In genomic region chr17:32488604-32489180, GRCh38 we compare ENCODE assay signal across 12 cellular contexts. TPM values are rescaled to one million over a fixed set of nuclear protein-coding genes. Genes with fewer than 3 reads are reported as not detected.
DNase-seq lines count a peak whose midpoint lies in the region; ATAC-seq and TF ChIP-seq lines count a peak whose summit lies in the region.
"Had no signal": no experiment of that assay in that cellular context is flagged by ENCODE, and none has a peak within 500 bp of the region (broad histone marks: within the 10 kb centered on the region; RNA-seq: fewer than 3 reads in every experiment).

No MANE protein-coding gene starts in this region.

- H3K9me3 ChIP-seq in Caco-2: no peaks in the 10 kb centered on the region
- H3K9me3 ChIP-seq: Peyer's patch had no signal

- H3K4me3 Mint-ChIP-seq in Caco-2 (ENCODE audit: unreplicated experiment): peak overlapping the region; percentile 88
- peak overlapping the region; percentile 79; the same call in 1 of the 2 replicates for H3K4me3 Mint-ChIP-seq in HFFc6
- H3K4me3 Mint-ChIP-seq in brain: peak overlapping the region; percentile 93 to 100 (median 96)
- peak overlapping the region; percentile 72 for H3K4me3 Mint-ChIP-seq in natural killer cell treated with Interleukin-12 subunit alpha and Interleukin-12 subunit beta and Interleukin-15 and Interleukin-18, amount 100 ng/mL, for 72 hours

- H3K27me3 Mint-ChIP-seq in Caco-2 (ENCODE audit: insufficient read depth, unreplicated experiment): no peaks in the 10 kb centered on the region
- H3K27me3 Mint-ChIP-seq in HFFc6 (ENCODE audit: insufficient read depth): peaks cover 4% of the 10 kb centered on the region; the same call in 1 of the 2 replicates
- H3K27me3 Mint-ChIP-seq in brain: peaks cover 5% of the 10 kb centered on the region
- no peaks in the 10 kb centered on the region for H3K27me3 Mint-ChIP-seq in natural killer cell treated with Interleukin-12 subunit alpha and Interleukin-12 subunit beta and Interleukin-15 and Interleukin-18, amount 100 ng/mL, for 72 hours

- no peaks in the 10 kb centered on the region for H3K36me3 ChIP-seq in Caco-2 (ENCODE audit: control insufficient read depth, insufficient read depth, low read length)
- H3K36me3 ChIP-seq: Peyer's patch had no signal

- TF ChIP-seq CTCF in Caco-2 (IDR thresholded peaks at IDR 0.05; ENCODE audit: insufficient read depth in 1 of 2, low read depth in 1 of 2, low read length in 1 of 2, severe bottlenecking in 1 of 2, unreplicated experiment in 1 of 2): no peak
- no peak for TF ChIP-seq CTCF in HFFc6 (IDR thresholded peaks at IDR 0.05)
- no peak for TF ChIP-seq CTCF in brain (conservative IDR thresholded peaks at IDR 0.05)

- no peak for ATAC-seq in natural killer cell treated with Interleukin-12 subunit alpha and Interleukin-12 subunit beta and Interleukin-15 and Interleukin-18, amount 100 ng/mL, for 72 hours
- no peak for ATAC-seq in left cardiac atrium

- intact Hi-C loops in Caco-2 (cut with micrococcal nuclease; ENCODE audit: unreplicated experiment) (no loop called here), left cardiac atrium (cut with DNase I) (loop anchor here in 1 of 2 donors (10.0 kb wide), 1 partner anchor 266 kb away; no protein-coding TSS in a partner anchor)

- no peak overlapping the region; the same call in 1 of the 2 replicates for H3K4me3 ChIP-seq in Caco-2 (ENCODE audit: low read depth, low read length)

- H3K36me3 Mint-ChIP-seq in Caco-2 (ENCODE audit: insufficient read depth, unreplicated experiment) (peaks cover 68% of the 10 kb centered on the region), HFFc6 (ENCODE audit: low read depth) (peaks cover 4% of the 10 kb centered on the region; the same call in 1 of the 2 replicates), brain (peaks cover 36% of the 10 kb centered on the region)
- H3K36me3 Mint-ChIP-seq in natural killer cell treated with Interleukin-12 subunit alpha and Interleukin-12 subunit beta and Interleukin-15 and Interleukin-18, amount 100 ng/mL, for 72 hours: no peaks in the 10 kb centered on the region

- H3K4me1 ChIP-seq in Caco-2: peaks cover 18% of the 10 kb centered on the region

- H3K9me3 Mint-ChIP-seq in Caco-2 (ENCODE audit: unreplicated experiment) (no peaks in the 10 kb centered on the region), HFFc6 (no peaks in the 10 kb centered on the region), brain (peaks cover 0 to 3% (median 0%) of the 10 kb centered on the region in 5 experiments)
- H3K9me3 Mint-ChIP-seq in natural killer cell treated with Interleukin-12 subunit alpha and Interleukin-12 subunit beta and Interleukin-15 and Interleukin-18, amount 100 ng/mL, for 72 hours: no peaks in the 10 kb centered on the region

- DNase-seq in Caco-2 (no peak), HFFc6 (no peak), left cardiac atrium (no peak), NCI-H748 treated with DMSO at 0.1 percent for 48 hours (lab: John Stamatoyannopoulos, UW) (no peak), NCI-H1417 treated with DMSO at 0.1 percent for 48 hours (lab: John Stamatoyannopoulos, UW) (no peak)
- no peak for DNase-seq in natural killer cell treated with Interleukin-12 subunit alpha and Interleukin-12 subunit beta and Interleukin-15 and Interleukin-18, amount 100 ng/mL, for 72 hours (ENCODE audit: low spot score)
- DNase-seq in stimulated activated CD4-positive, alpha-beta T cell treated with anti-CD3 and anti-CD28 coated beads, Interleukin-4, amount 100 ng/mL, for 4 hours: no peak
- DNase-seq: activated gamma-delta T cell; NCI-H345; stimulated activated CD4-positive, alpha-beta T cell treated with anti-CD3 and anti-CD28 coated beads, Interleukin-2, amount 100 ng/mL, for 48 hours had no signal

- POLR2A ChIA-PET in Caco-2 (lab: Charles Lee): no interaction called here

- H3K27me3 ChIP-seq in Caco-2 (replicated peaks; ENCODE audit: control insufficient read depth, insufficient read depth, low read length): no peaks in the 10 kb centered on the region
- H3K27me3 ChIP-seq: Peyer's patch had no signal

- no TSS peak for BruUV-seq in Caco-2 (replicated peaks; lab: Mats Ljungman, UMichigan)

- H3K4me1 Mint-ChIP-seq in Caco-2 (ENCODE audit: low read depth, unreplicated experiment) (peaks cover 24% of the 10 kb centered on the region), HFFc6 (ENCODE audit: low read depth) (peaks cover 33% of the 10 kb centered on the region), brain (peaks cover 85% of the 10 kb centered on the region)
- peaks cover 32 to 47% of the 10 kb centered on the region in 2 donors for H3K4me1 Mint-ChIP-seq in natural killer cell treated with Interleukin-12 subunit alpha and Interleukin-12 subunit beta and Interleukin-15 and Interleukin-18, amount 100 ng/mL, for 72 hours (ENCODE audit: low read depth in 2 of 2)

- CTCF ChIA-PET in Caco-2 (lab: Charles Lee): interaction anchor here (1.1 kb wide), 1 partner anchor 44 kb away, joined by 3 read pairs; the partner anchor contains the start of gene PSMD11

- H3K27ac Mint-ChIP-seq in Caco-2 (ENCODE audit: unreplicated experiment): peak overlapping the region; percentile 79
- H3K27ac Mint-ChIP-seq in HFFc6: no peak overlapping the region
- peak overlapping the region; percentile 67 to 100 (median 99) for H3K27ac Mint-ChIP-seq in brain
- peak overlapping the region; percentile 22 to 45 for H3K27ac Mint-ChIP-seq in natural killer cell treated with Interleukin-12 subunit alpha and Interleukin-12 subunit beta and Interleukin-15 and Interleukin-18, amount 100 ng/mL, for 72 hours

RNA-seq across cellular contexts. Expression of gene CDK5R1, which starts 1.9 kb away (rescaled TPM):
- total RNA-seq in Caco-2 (2022) (6.6 and 7.3 TPM in 2 replicates), left cardiac atrium (1 to 10 TPM; 1.4 to 1.7 TPM)
- 1 to 10 TPM in 5 of 6 experiments, under 1 TPM in 1; 1.00 to 1.9 (median 1.3) TPM for total RNA-seq in HFFc6 (2021; fragmentation: NEBNext Ultra II Directional; extraction: Animal tissue kit (Norgen Biotek cat#: 25700))
- polyA plus RNA-seq in brain (ENCODE audit: insufficient read depth, low read depth, low replicate concordance): 71.1 TPM
- 1 to 10 TPM; 3.7 to 5.9 TPM for total RNA-seq in natural killer cell treated with Interleukin-12 subunit alpha and Interleukin-12 subunit beta and Interleukin-15 and Interleukin-18, amount 100 ng/mL, for 72 hours

RNA-seq across cellular contexts. Expression of gene PSMD11, which starts 44.4 kb away (rescaled TPM):
- total RNA-seq in Caco-2 (2022) (198 and 208 TPM in 2 replicates), left cardiac atrium (10 to 100 TPM; 53.4 to 82.2 TPM)
- 100 to 1,000 TPM; 105 to 121 (median 110) TPM for total RNA-seq in HFFc6 (2021; fragmentation: NEBNext Ultra II Directional; extraction: Animal tissue kit (Norgen Biotek cat#: 25700))
- polyA plus RNA-seq in brain (ENCODE audit: insufficient read depth, low read depth, low replicate concordance): 75.5 TPM
- total RNA-seq in natural killer cell treated with Interleukin-12 subunit alpha and Interleukin-12 subunit beta and Interleukin-15 and Interleukin-18, amount 100 ng/mL, for 72 hours: 100 to 1,000 TPM; 179 to 203 TPM
